13 cellular contexts compared by ENCODE assay signal in genomic region chr11:71977090-71977489, GRCh38. TPM values are rescaled to one million over a fixed set of nuclear protein-coding genes. Genes with fewer than 3 reads are reported as not detected.
DNase-seq lines count a peak whose midpoint lies in the region; ATAC-seq, FAIRE-seq and TF ChIP-seq lines count a peak whose summit lies in the region.
"Had no signal": no experiment of that assay in that cellular context is flagged by ENCODE, and none has a peak within 500 bp of the region (broad histone marks: within the 10 kb centered on the region; RNA-seq: fewer than 3 reads in every experiment).

No MANE protein-coding gene starts in this region.

- H3K4me1 ChIP-seq in HEK293 (ENCODE audit: control insufficient read depth, insufficient read depth, low read length) (no peaks in the 10 kb centered on the region), OCI-LY7 (ENCODE audit: insufficient read depth, low read length, poor library complexity, severe bottlenecking) (peaks cover 17% of the 10 kb centered on the region)
- H3K4me1 ChIP-seq: HAP-1 had no signal

- H3K4me3 ChIP-seq in HEK293 (ENCODE audit: low read depth, low read length) (no peak overlapping the region), OCI-LY7 (ENCODE audit: low read depth, low read length, poor library complexity, severe bottlenecking) (no peak overlapping the region)
- H3K4me3 ChIP-seq: A549, HAP-1 had no signal

- peaks cover 71% of the 10 kb centered on the region for H3K36me3 Mint-ChIP-seq in stimulated activated effector memory CD8-positive, alpha-beta T cell treated with anti-CD3 and anti-CD28 coated beads, Interleukin-12 subunit alpha, Interleukin-12 subunit beta, amount 100 ng/mL, for 72 hours

- intact Hi-C loops in OCI-LY7 (cut with micrococcal nuclease; ENCODE audit: unreplicated experiment) = loop anchor here (1.0 to 2.0 kb wide), 2 partner anchors 114 to 167 kb away; no protein-coding TSS in a partner anchor

- H2AFZ ChIP-seq in OCI-LY7 (ENCODE audit: low read length) = no peak overlapping the region

- CTCF ChIA-PET in HEK293 (lab: Yijun Ruan, JAX) (interaction anchor here (0.6 to 3.9 kb wide), 47 partner anchors 8 to 458 kb away, joined by 3 to 39 read pairs (median 4); no protein-coding TSS in a partner anchor), OCI-LY7 (lab: Charles Lee; ENCODE audit: unreplicated experiment) (interaction anchor here (1.2 to 1.4 kb wide), 2 partner anchors 39 to 48 kb away, joined by 3 to 4 read pairs; partner anchors contain the start of genes RNF121 and XNDC1N)

- peak overlapping the region; percentile 46; the same call in 1 of the 2 replicates for H3K4me2 ChIP-seq in OCI-LY7 (ENCODE audit: low read length)
- H3K4me2 ChIP-seq: A549 had no signal

- no peak overlapping the region for H3K27ac ChIP-seq in HEK293 (ENCODE audit: extremely low read depth, low read depth, low read length)
- no peak overlapping the region for H3K27ac ChIP-seq in OCI-LY7 (ENCODE audit: low read depth, low read length, poor library complexity, severe bottlenecking)

- no peak for ATAC-seq in stimulated activated effector memory CD8-positive, alpha-beta T cell treated with anti-CD3 and anti-CD28 coated beads, Interleukin-12 subunit alpha, Interleukin-12 subunit beta, amount 100 ng/mL, for 72 hours
- ATAC-seq in GM18505 (IDR thresholded peaks at IDR 0.05; ENCODE audit: unreplicated experiment) = no peak

- POLR2A ChIA-PET in HEK293 (lab: Yijun Ruan, JAX) = no interaction called here
- POLR2A ChIA-PET in OCI-LY7 (lab: Charles Lee) = interaction anchor here (1.5 kb wide), 1 partner anchor 11 kb away, joined by 4 read pairs; no protein-coding TSS in a partner anchor

- DNase-seq in GM12891 (ENCODE audit: insufficient read length, low spot score) (no peak), OCI-LY7 (ENCODE audit: low spot score) (no peak), nucleus accumbens (lab: John Stamatoyannopoulos, UW) (no peak), LoVo (ENCODE audit: low spot score) (no peak)
- DNase-seq in stimulated activated effector memory CD8-positive, alpha-beta T cell treated with anti-CD3 and anti-CD28 coated beads, Interleukin-12 subunit alpha, Interleukin-12 subunit beta, amount 100 ng/mL, for 72 hours (ENCODE audit: low spot score in 2 of 2) = no peak

- H3K9me3 ChIP-seq in HEK293 (ENCODE audit: control insufficient read depth, insufficient read depth, low read depth, low read length) = no peaks in the 10 kb centered on the region
- no peaks in the 10 kb centered on the region for H3K9me3 ChIP-seq in OCI-LY7 (ENCODE audit: low read length)
- H3K9me3 ChIP-seq: A549, HAP-1 had no signal

- TF ChIP-seq CTCF in HEK293 (tag by site-specific recombination; IDR thresholded peaks at IDR 0.05) = no peak
- TF ChIP-seq CTCF in OCI-LY7 (conservative IDR thresholded peaks at IDR 0.05; ENCODE audit: low read length) = no peak

- BruUV-seq in OCI-LY7 (replicated peaks; lab: Mats Ljungman, UMichigan) = no TSS peak

- H3K9me2 ChIP-seq in OCI-LY7 (ENCODE audit: insufficient read depth, low read length) = no peaks in the 10 kb centered on the region

- peaks cover 14% of the 10 kb centered on the region; the same call in 1 of the 2 replicates for H4K20me1 ChIP-seq in OCI-LY7 (ENCODE audit: insufficient read depth, low read length)

- FAIRE-seq in GM12891 (lab: Jason Lieb, UNC) = peak; percentile 31
- FAIRE-seq: A549, D721Med had no signal

- H3K79me2 ChIP-seq in OCI-LY7 (ENCODE audit: insufficient read depth, low read depth, low read length) = no peaks in the 10 kb centered on the region

- H3K4me3 Mint-ChIP-seq in stimulated activated effector memory CD8-positive, alpha-beta T cell treated with anti-CD3 and anti-CD28 coated beads, Interleukin-12 subunit alpha, Interleukin-12 subunit beta, amount 100 ng/mL, for 72 hours = no peak overlapping the region
- H3K4me3 Mint-ChIP-seq: CD14-positive monocyte; CD8-positive, alpha-beta T cell; HFFc6 had no signal

- peak overlapping the region; percentile 16 for H3K27ac Mint-ChIP-seq in stimulated activated effector memory CD8-positive, alpha-beta T cell treated with anti-CD3 and anti-CD28 coated beads, Interleukin-12 subunit alpha, Interleukin-12 subunit beta, amount 100 ng/mL, for 72 hours
- H3K27ac Mint-ChIP-seq: CD8-positive, alpha-beta T cell; HFFc6 had no signal

- TF ChIP-seq POLR2A in GM12891 (IDR thresholded peaks at IDR 0.05; ENCODE audit: low read depth, low read length) (no peak), GM18505 (IDR thresholded peaks at IDR 0.05; ENCODE audit: borderline replicate concordance, extremely low read depth, insufficient read depth, insufficient read length) (no peak)

- H3K4me1 Mint-ChIP-seq in stimulated activated effector memory CD8-positive, alpha-beta T cell treated with anti-CD3 and anti-CD28 coated beads, Interleukin-12 subunit alpha, Interleukin-12 subunit beta, amount 100 ng/mL, for 72 hours = peaks cover 6% of the 10 kb centered on the region

- H3K36me3 ChIP-seq in HEK293 (ENCODE audit: control insufficient read depth in 2 of 2, insufficient read depth in 1 of 2, low read length in 2 of 2) (peaks cover 0 to 35% of the 10 kb centered on the region in 2 experiments; a peak in 1 of 3 replicates), OCI-LY7 (ENCODE audit: insufficient read depth, low read length) (peaks cover 39% of the 10 kb centered on the region)

- no peaks in the 10 kb centered on the region for H3K9me3 Mint-ChIP-seq in stimulated activated effector memory CD8-positive, alpha-beta T cell treated with anti-CD3 and anti-CD28 coated beads, Interleukin-12 subunit alpha, Interleukin-12 subunit beta, amount 100 ng/mL, for 72 hours
- H3K9me3 Mint-ChIP-seq: CD14-positive monocyte; CD8-positive, alpha-beta T cell; HFFc6 had no signal

TF ChIP-seq in GM12891, 5 proteins besides CTCF, POLR2A, EP300 and RAD21:
- TF ChIP-seq POU2F2 (IDR thresholded peaks at IDR 0.05; ENCODE audit: low read depth, low read length) = no peak
- no peak for TF ChIP-seq PAX5 (IDR thresholded peaks at IDR 0.05; ENCODE audit: insufficient read depth, low read length, severe bottlenecking)
- TF ChIP-seq SPI1 (IDR thresholded peaks at IDR 0.05; ENCODE audit: low read depth, low read length) = no peak
- no peak for TF ChIP-seq TAF1 (IDR thresholded peaks at IDR 0.05; ENCODE audit: low read depth, low read length)
- no peak for TF ChIP-seq POLR2AphosphoS5 (IDR thresholded peaks at IDR 0.05; ENCODE audit: low read depth, low read length)

TF ChIP-seq in HEK293, 187 proteins besides CTCF, POLR2A, EP300 and RAD21:
- TF ChIP-seq SCRT1 (tag by site-specific recombination; IDR thresholded peaks at IDR 0.05; ENCODE audit: borderline replicate concordance) (peak; percentile 60; the same call in 1 of the 2 replicates), MYNN (tag by site-specific recombination; IDR thresholded peaks at IDR 0.05; ENCODE audit: borderline replicate concordance) (no peak), SCRT2 (tag by site-specific recombination; IDR thresholded peaks at IDR 0.05) (peak; percentile 67)

RNA-seq across cellular contexts. Expression of gene IL18BP, which starts 21.6 kb away (rescaled TPM):
- polyA plus RNA-seq in GM12891 (2012; ENCODE audit: low read depth, missing spikeins) = 8.5 TPM
- total RNA-seq in OCI-LY7 (2014; rRNA removed; shearing (Covaris generic)) = 4.2 and 5.7 TPM in 2 replicates
- total RNA-seq in OCI-LY7 (2022) = 10.3 and 12.4 TPM in 2 replicates

RNA-seq across cellular contexts. Expression of gene RNF121, which starts 48.2 kb away (rescaled TPM):
- 33.3 TPM for polyA plus RNA-seq in GM12891 (2012; ENCODE audit: low read depth, missing spikeins)
- total RNA-seq in OCI-LY7 (2014; rRNA removed; shearing (Covaris generic)) = 17.6 and 24.6 TPM in 2 replicates
- 28.1 and 28.5 TPM in 2 replicates for total RNA-seq in OCI-LY7 (2022)

RNA-seq across cellular contexts. Expression of gene XNDC1N, which starts 48.7 kb away (rescaled TPM):
- 3.1 TPM for polyA plus RNA-seq in GM12891 (2012; ENCODE audit: low read depth, missing spikeins)
- 32.2 and 33.3 TPM in 2 replicates for total RNA-seq in OCI-LY7 (2014; rRNA removed; shearing (Covaris generic))
- total RNA-seq in OCI-LY7 (2022) = 33.4 and 37.0 TPM in 2 replicates
